18 cellular contexts compared by ENCODE assay signal in genomic region chr11:100789500-100789899, GRCh38.
DNase-seq lines count a peak whose midpoint lies in the region; ATAC-seq, FAIRE-seq and TF ChIP-seq lines count a peak whose summit lies in the region.
"Had no signal": no experiment of that assay in that cellular context is flagged by ENCODE, and none has a peak within 500 bp of the region (broad histone marks: within the 10 kb centered on the region; RNA-seq: fewer than 3 reads in every experiment).

No MANE protein-coding gene starts in this region.

- 58 to 71% (median 68%) methylated on average over 6 of the region's 6 CpGs for WGBS in adrenal gland, 4 donors
- WGBS in right cardiac atrium = 64% methylated on average over 6 of the region's 6 CpGs

- H3K4me1 Mint-ChIP-seq in progenitor cell of endocrine pancreas (ENCODE audit: low read depth) = peaks cover 4% of the 10 kb centered on the region
- H3K4me1 Mint-ChIP-seq: naive thymus-derived CD8-positive, alpha-beta T cell had no signal

- H3K27me3 Mint-ChIP-seq in progenitor cell of endocrine pancreas = no peaks in the 10 kb centered on the region
- H3K27me3 Mint-ChIP-seq: naive thymus-derived CD8-positive, alpha-beta T cell had no signal

- H3K36me3 ChIP-seq in HEK293 (ENCODE audit: control insufficient read depth in 2 of 2, insufficient read depth in 1 of 2, low read length in 2 of 2) (no peaks in the 10 kb centered on the region), adrenal gland (replicated peaks in 1 of 2) (no peaks in the 10 kb centered on the region)
- H3K36me3 ChIP-seq: BLaER1 treated with 17β-estradiol and CSF1 and Interleukin-3, amounts not matched to agents 10 nM and 100 nM; SJSA1; suprapubic skin had no signal

- DNase-seq in adrenal gland = peak in 5 of 7 donors; percentile 23 to 46 (median 39)
- peak in 2 of 3 donors; percentile 50 for DNase-seq in right cardiac atrium
- DNase-seq in progenitor cell of endocrine pancreas (ENCODE audit: low spot score, unreplicated experiment) = no peak
- DNase-seq in G401 (ENCODE audit: low spot score) = no peak
- no peak for DNase-seq in NOMO-1 treated with dmso at 0.1 percent for 144 hours (lab: John Stamatoyannopoulos, UW; ENCODE audit: unreplicated experiment)
- no peak for DNase-seq in RCC 7860 (ENCODE audit: low spot score)
- DNase-seq: activated CD8-positive, alpha-beta memory T cell treated with anti-CD3 and anti-CD28 coated beads for 24 hours; activated naive CD4-positive, alpha-beta T cell; cerebellar nuclear complex; naive thymus-derived CD8-positive, alpha-beta T cell; NCI-H1105; NCI-H524 had no signal

- TF ChIP-seq POLR2A in adrenal gland (IDR thresholded peaks at IDR 0.05) = no peak

- H3K4me1 ChIP-seq in HEK293 (ENCODE audit: control insufficient read depth, insufficient read depth, low read length) = no peaks in the 10 kb centered on the region
- peaks cover 0 to 4% of the 10 kb centered on the region in 2 donors for H3K4me1 ChIP-seq in adrenal gland (replicated peaks in 1 of 2)
- peaks cover 8% of the 10 kb centered on the region for H3K4me1 ChIP-seq in right cardiac atrium (ENCODE audit: control insufficient read depth, insufficient read depth, low read length)
- H3K4me1 ChIP-seq: BLaER1 treated with 17β-estradiol and CSF1 and Interleukin-3, amounts not matched to agents 10 nM and 100 nM; SJSA1 had no signal

- in situ Hi-C loops in G401 (cut with HindIII; ENCODE audit: low sequenced_read_pairs) = no loop called here

- H3K36me3 Mint-ChIP-seq in progenitor cell of endocrine pancreas (ENCODE audit: insufficient read depth) = no peaks in the 10 kb centered on the region
- H3K36me3 Mint-ChIP-seq: naive thymus-derived CD8-positive, alpha-beta T cell had no signal

- peak overlapping the region; percentile 14 for H3K27ac Mint-ChIP-seq in progenitor cell of endocrine pancreas
- H3K27ac Mint-ChIP-seq: naive thymus-derived CD8-positive, alpha-beta T cell had no signal

- CTCF ChIA-PET in HEK293 (lab: Yijun Ruan, JAX) = no interaction called here

- H3K4me3 ChIP-seq in HEK293 (ENCODE audit: low read depth, low read length) (no peak overlapping the region), adrenal gland (no peak overlapping the region), right cardiac atrium (ENCODE audit: low read length) (no peak overlapping the region)
- H3K4me3 ChIP-seq: BLaER1 treated with 17β-estradiol and CSF1 and Interleukin-3, amounts not matched to agents 10 nM and 100 nM; SJSA1; suprapubic skin had no signal

- no peak for FAIRE-seq in RCC 7860 (lab: Jason Lieb, UNC)

- ATAC-seq in right cardiac atrium = peak; percentile 43 to 54
- ATAC-seq in GM21367 (IDR thresholded peaks at IDR 0.05; ENCODE audit: unreplicated experiment) = no peak
- ATAC-seq: HCT116; naive thymus-derived CD8-positive, alpha-beta T cell had no signal

- H3K9me3 Mint-ChIP-seq in progenitor cell of endocrine pancreas (ENCODE audit: low read depth) = peaks cover 9% of the 10 kb centered on the region

- TF ChIP-seq CTCF in HEK293 (tag by site-specific recombination; IDR thresholded peaks at IDR 0.05) (no peak), adrenal gland (IDR thresholded peaks at IDR 0.05) (no peak), progenitor cell of endocrine pancreas (IDR thresholded peaks at IDR 0.05; ENCODE audit: unreplicated experiment) (no peak)

- intact Hi-C loops in adrenal gland (cut with DNase I) = no loop called here
- intact Hi-C loops in right cardiac atrium (cut with DNase I) = no loop called here

- no peak overlapping the region for H3K4me3 Mint-ChIP-seq in progenitor cell of endocrine pancreas (ENCODE audit: low read depth)
- H3K4me3 Mint-ChIP-seq: naive thymus-derived CD8-positive, alpha-beta T cell had no signal

- POLR2A ChIA-PET in HEK293 (lab: Yijun Ruan, JAX) = no interaction called here

- no peaks in the 10 kb centered on the region for H3K27me3 ChIP-seq in adrenal gland
- no peaks in the 10 kb centered on the region for H3K27me3 ChIP-seq in right cardiac atrium (ENCODE audit: control insufficient read depth, insufficient read depth)
- H3K27me3 ChIP-seq: BLaER1 treated with 17β-estradiol and CSF1 and Interleukin-3, amounts not matched to agents 10 nM and 100 nM; SJSA1; suprapubic skin had no signal

- H3K9me3 ChIP-seq in HEK293 (ENCODE audit: control insufficient read depth, insufficient read depth, low read depth, low read length) (no peaks in the 10 kb centered on the region), adrenal gland (replicated peaks in 1 of 3) (no peaks in the 10 kb centered on the region), right cardiac atrium (ENCODE audit: control insufficient read depth, low read length) (no peaks in the 10 kb centered on the region)
- H3K9me3 ChIP-seq: SJSA1, suprapubic skin had no signal

- H3K27ac ChIP-seq in HEK293 (ENCODE audit: extremely low read depth, low read depth, low read length) = no peak overlapping the region
- no peak overlapping the region for H3K27ac ChIP-seq in adrenal gland
- H3K27ac ChIP-seq in right cardiac atrium (ENCODE audit: low read length) = no peak overlapping the region
- H3K27ac ChIP-seq: BLaER1 treated with 17β-estradiol and CSF1 and Interleukin-3, amounts not matched to agents 10 nM and 100 nM; SJSA1; suprapubic skin had no signal

TF ChIP-seq in HEK293, 187 proteins besides CTCF, POLR2A, EP300 and RAD21:
- TF ChIP-seq SETDB1 (IDR thresholded peaks at IDR 0.05; ENCODE audit: insufficient read length, low read length) = peak; percentile 84
- peak; percentile 78; the same call in 1 of the 2 replicates for TF ChIP-seq TRIM28 (IDR thresholded peaks at IDR 0.05; ENCODE audit: borderline replicate concordance, low read length)
- TF ChIP-seq ZNF112 (tag by site-specific recombination; IDR thresholded peaks at IDR 0.05) = no peak

Comparison
In these comparisons a context has a peak if more than half of its experiments do, and no peak if none do; other contexts are left out.
1. DNase-seq: peak in adrenal gland (5 of 7) and right cardiac atrium (2 of 3); none in progenitor cell of endocrine pancreas (single experiment), G401 (single experiment), NOMO-1 treated with dmso at 0.1 percent for 144 hours (single experiment) and RCC 7860 (single experiment).